In the genomic region with DNA sequence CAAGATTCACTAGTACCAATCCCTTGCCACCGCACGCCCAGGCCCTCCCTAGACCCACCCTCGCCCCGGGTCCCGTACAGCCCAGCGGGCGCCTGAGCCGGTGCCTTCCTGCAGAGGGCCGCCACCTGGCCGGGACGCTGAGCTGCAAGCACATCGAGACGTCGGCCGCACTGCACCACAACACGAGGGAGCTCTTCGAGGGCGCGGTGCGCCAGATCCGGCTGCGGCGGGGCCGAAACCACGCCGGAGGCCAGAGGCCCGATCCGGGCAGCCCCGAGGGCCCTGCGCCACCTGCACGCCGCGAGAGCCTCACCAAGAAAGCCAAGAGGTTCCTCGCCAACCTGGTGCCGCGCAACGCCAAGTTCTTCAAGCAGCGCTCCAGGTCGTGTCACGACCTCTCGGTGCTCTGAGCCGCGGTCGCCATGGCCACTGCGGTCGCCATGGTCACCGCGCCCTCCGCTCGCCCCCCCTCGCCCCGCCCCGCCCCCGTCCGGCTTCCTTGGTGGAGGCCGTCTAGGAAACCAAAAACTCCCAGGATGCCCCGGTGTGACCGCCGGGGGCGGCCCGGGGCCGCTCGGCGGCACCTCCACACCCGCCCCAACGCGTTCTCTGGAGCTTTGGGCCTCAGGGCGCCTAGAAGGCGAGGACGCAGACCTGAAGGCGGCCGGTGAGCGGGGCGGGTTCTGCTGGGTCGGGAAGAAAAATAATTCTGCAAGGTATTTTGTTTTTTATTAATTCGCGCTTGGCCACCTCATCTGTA, we compare ENCODE assay signal across 1 cellular context.
A peak's percentile ranks its signal among the peaks of the same experiment; 100 is the strongest.
TF ChIP-seq lines count a peak whose summit lies in the region.

No MANE protein-coding gene starts in this region.

TF ChIP-seq in K562, 482 proteins besides CTCF, POLR2A, EP300 and RAD21 (continued from another document):
- TF ChIP-seq, protein P1, sequence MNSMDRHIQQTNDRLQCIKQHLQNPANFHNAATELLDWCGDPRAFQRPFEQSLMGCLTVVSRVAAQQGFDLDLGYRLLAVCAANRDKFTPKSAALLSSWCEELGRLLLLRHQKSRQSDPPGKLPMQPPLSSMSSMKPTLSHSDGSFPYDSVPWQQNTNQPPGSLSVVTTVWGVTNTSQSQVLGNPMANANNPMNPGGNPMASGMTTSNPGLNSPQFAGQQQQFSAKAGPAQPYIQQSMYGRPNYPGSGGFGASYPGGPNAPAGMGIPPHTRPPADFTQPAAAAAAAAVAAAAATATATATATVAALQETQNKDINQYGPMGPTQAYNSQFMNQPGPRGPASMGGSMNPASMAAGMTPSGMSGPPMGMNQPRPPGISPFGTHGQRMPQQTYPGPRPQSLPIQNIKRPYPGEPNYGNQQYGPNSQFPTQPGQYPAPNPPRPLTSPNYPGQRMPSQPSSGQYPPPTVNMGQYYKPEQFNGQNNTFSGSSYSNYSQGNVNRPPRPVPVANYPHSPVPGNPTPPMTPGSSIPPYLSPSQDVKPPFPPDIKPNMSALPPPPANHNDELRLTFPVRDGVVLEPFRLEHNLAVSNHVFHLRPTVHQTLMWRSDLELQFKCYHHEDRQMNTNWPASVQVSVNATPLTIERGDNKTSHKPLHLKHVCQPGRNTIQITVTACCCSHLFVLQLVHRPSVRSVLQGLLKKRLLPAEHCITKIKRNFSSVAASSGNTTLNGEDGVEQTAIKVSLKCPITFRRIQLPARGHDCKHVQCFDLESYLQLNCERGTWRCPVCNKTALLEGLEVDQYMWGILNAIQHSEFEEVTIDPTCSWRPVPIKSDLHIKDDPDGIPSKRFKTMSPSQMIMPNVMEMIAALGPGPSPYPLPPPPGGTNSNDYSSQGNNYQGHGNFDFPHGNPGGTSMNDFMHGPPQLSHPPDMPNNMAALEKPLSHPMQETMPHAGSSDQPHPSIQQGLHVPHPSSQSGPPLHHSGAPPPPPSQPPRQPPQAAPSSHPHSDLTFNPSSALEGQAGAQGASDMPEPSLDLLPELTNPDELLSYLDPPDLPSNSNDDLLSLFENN (IDR thresholded peaks at IDR 0.05; ENCODE audit: low read depth in 2 of 2, low read length in 2 of 2) = 0 out of 4 replicates have a peak, but pooled peaks of 1 of the 2 experiments have one; percentile 40
- TF ChIP-seq PCBP1 (IDR thresholded peaks at IDR 0.05; ENCODE audit: low read depth, low read length, poor library complexity, severe bottlenecking) = peak; percentile 43
- no peak for TF ChIP-seq ZKSCAN1 (IDR thresholded peaks at IDR 0.05; ENCODE audit: low read depth, low read length)
- peak; percentile 72; the same call in 1 of the 2 replicates for TF ChIP-seq ZNF740 (CRISPR knock-in tag; IDR thresholded peaks at IDR 0.05)
- peak in 1 of 2 experiments; percentile 78; a peak in 2 of 4 replicates for TF ChIP-seq ZNF740 (tag; IDR thresholded peaks at IDR 0.05)
- TF ChIP-seq ZNF143 (CRISPR knock-in tag; IDR thresholded peaks at IDR 0.05) = peak; percentile 56
- TF ChIP-seq, protein P2, sequence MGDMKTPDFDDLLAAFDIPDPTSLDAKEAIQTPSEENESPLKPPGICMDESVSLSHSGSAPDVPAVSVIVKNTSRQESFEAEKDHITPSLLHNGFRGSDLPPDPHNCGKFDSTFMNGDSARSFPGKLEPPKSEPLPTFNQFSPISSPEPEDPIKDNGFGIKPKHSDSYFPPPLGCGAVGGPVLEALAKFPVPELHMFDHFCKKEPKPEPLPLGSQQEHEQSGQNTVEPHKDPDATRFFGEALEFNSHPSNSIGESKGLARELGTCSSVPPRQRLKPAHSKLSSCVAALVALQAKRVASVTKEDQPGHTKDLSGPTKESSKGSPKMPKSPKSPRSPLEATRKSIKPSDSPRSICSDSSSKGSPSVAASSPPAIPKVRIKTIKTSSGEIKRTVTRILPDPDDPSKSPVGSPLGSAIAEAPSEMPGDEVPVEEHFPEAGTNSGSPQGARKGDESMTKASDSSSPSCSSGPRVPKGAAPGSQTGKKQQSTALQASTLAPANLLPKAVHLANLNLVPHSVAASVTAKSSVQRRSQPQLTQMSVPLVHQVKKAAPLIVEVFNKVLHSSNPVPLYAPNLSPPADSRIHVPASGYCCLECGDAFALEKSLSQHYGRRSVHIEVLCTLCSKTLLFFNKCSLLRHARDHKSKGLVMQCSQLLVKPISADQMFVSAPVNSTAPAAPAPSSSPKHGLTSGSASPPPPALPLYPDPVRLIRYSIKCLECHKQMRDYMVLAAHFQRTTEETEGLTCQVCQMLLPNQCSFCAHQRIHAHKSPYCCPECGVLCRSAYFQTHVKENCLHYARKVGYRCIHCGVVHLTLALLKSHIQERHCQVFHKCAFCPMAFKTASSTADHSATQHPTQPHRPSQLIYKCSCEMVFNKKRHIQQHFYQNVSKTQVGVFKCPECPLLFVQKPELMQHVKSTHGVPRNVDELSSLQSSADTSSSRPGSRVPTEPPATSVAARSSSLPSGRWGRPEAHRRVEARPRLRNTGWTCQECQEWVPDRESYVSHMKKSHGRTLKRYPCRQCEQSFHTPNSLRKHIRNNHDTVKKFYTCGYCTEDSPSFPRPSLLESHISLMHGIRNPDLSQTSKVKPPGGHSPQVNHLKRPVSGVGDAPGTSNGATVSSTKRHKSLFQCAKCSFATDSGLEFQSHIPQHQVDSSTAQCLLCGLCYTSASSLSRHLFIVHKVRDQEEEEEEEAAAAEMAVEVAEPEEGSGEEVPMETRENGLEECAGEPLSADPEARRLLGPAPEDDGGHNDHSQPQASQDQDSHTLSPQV (IDR thresholded peaks at IDR 0.05) = peak; percentile 90
- TF ChIP-seq NEUROD1 (IDR thresholded peaks at IDR 0.05; ENCODE audit: borderline replicate concordance, low read depth, low read length, partially characterized antibody) = peak; percentile 87
- TF ChIP-seq, protein P3, sequence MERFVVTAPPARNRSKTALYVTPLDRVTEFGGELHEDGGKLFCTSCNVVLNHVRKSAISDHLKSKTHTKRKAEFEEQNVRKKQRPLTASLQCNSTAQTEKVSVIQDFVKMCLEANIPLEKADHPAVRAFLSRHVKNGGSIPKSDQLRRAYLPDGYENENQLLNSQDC (CRISPR knock-in tag; IDR thresholded peaks at IDR 0.05) = peak; percentile 69; the same call in 1 of the 2 replicates
- TF ChIP-seq CBFB (CRISPR knock-in tag; IDR thresholded peaks at IDR 0.05) = peak; percentile 58; the same call in 1 of the 2 replicates
- no peak for TF ChIP-seq ZNF696 (CRISPR knock-in tag; conservative IDR thresholded peaks at IDR 0.05)
- peak; percentile 1 for TF ChIP-seq TAF1 (IDR thresholded peaks at IDR 0.05; ENCODE audit: control insufficient read depth, extremely low read depth, insufficient read depth, low read length, severe bottlenecking)
- TF ChIP-seq JUND (IDR thresholded peaks at IDR 0.05; ENCODE audit: borderline replicate concordance, low read depth, low read length) = peak; percentile 15; the same call in 1 of the 2 replicates
- no peak for TF ChIP-seq JUND (tag; IDR thresholded peaks at IDR 0.05; ENCODE audit: borderline replicate concordance, low read depth, low read length)
- TF ChIP-seq, protein P4, sequence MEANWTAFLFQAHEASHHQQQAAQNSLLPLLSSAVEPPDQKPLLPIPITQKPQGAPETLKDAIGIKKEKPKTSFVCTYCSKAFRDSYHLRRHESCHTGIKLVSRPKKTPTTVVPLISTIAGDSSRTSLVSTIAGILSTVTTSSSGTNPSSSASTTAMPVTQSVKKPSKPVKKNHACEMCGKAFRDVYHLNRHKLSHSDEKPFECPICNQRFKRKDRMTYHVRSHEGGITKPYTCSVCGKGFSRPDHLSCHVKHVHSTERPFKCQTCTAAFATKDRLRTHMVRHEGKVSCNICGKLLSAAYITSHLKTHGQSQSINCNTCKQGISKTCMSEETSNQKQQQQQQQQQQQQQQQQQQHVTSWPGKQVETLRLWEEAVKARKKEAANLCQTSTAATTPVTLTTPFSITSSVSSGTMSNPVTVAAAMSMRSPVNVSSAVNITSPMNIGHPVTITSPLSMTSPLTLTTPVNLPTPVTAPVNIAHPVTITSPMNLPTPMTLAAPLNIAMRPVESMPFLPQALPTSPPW (CRISPR knock-in tag; IDR thresholded peaks at IDR 0.05) = peak; percentile 100
- TF ChIP-seq CBX3 (IDR thresholded peaks at IDR 0.05; ENCODE audit: borderline replicate concordance in 1 of 2, low read length in 2 of 2) = peak in 1 of 2 experiments; percentile 86; a peak in 1 of 3 replicates
- 0 out of 2 replicates have a peak, but pooled peaks have one; percentile 65 for TF ChIP-seq NR2C2 (CRISPR knock-in tag; IDR thresholded peaks at IDR 0.05)
- peak; percentile 91 for TF ChIP-seq NR2C2 (tag; IDR thresholded peaks at IDR 0.05)
- peak; percentile 75 for TF ChIP-seq CHD1 (IDR thresholded peaks at IDR 0.05; ENCODE audit: low read length)
- no peak for TF ChIP-seq COPS2 (conservative IDR thresholded peaks at IDR 0.05)
- TF ChIP-seq CLOCK (CRISPR knock-in tag; IDR thresholded peaks at IDR 0.05; ENCODE audit: borderline replicate concordance) = no peak
- 0 out of 2 replicates have a peak, but pooled peaks have one; percentile 19 for TF ChIP-seq ATF7 (IDR thresholded peaks at IDR 0.05)
- peak; percentile 66 for TF ChIP-seq MYC (IDR thresholded peaks at IDR 0.05; ENCODE audit: low read depth, low read length)
- TF ChIP-seq MYC (CRISPR knock-in tag; IDR thresholded peaks at IDR 0.05; ENCODE audit: borderline replicate concordance, low read depth) = no peak
- TF ChIP-seq FOSL1 (tag; conservative IDR thresholded peaks at IDR 0.05) = 0 out of 2 replicates have a peak, but pooled peaks have one; percentile 45
- TF ChIP-seq ETV5 (CRISPR knock-in tag; IDR thresholded peaks at IDR 0.05; ENCODE audit: low read depth) = peak; percentile 70
